Comparison of ENCODE assay signal across 17 cellular contexts in genomic region chr12:112087851-112088250, GRCh38. TPM values are rescaled to one million over a fixed set of nuclear protein-coding genes. Genes with fewer than 3 reads are reported as not detected.
DNase-seq lines count a peak whose midpoint lies in the region; ATAC-seq and TF ChIP-seq lines count a peak whose summit lies in the region.
"Had no signal": no experiment of that assay in that cellular context is flagged by ENCODE, and none has a peak within 500 bp of the region (broad histone marks: within the 10 kb centered on the region; RNA-seq: fewer than 3 reads in every experiment).

No MANE protein-coding gene starts in this region.

- no peak overlapping the region for H3K4me3 ChIP-seq in brain microvascular endothelial cell (ENCODE audit: low read depth, low read length)
- H3K4me3 ChIP-seq: SJCRH30 had no signal

- no peak overlapping the region for H2BK120ac ChIP-seq in H9 (ENCODE audit: low read depth, low read length, poor library complexity, severe bottlenecking)

- H3K23me2 ChIP-seq in H9 (ENCODE audit: insufficient read length, low read depth, low read length, poor library complexity, severe bottlenecking): no peaks in the 10 kb centered on the region

- peaks cover 4% of the 10 kb centered on the region for H3K36me3 Mint-ChIP-seq in activated naive CD8-positive, alpha-beta T cell
- H3K36me3 Mint-ChIP-seq in activated naive CD8-positive, alpha-beta T cell treated with anti-CD3 and anti-CD28 coated beads, Interleukin-2, amount 50 U/mL, for 24 hours (ENCODE audit: low read depth): peaks cover 50% of the 10 kb centered on the region
- H3K36me3 Mint-ChIP-seq in H9 (ENCODE audit: insufficient read depth in 1 of 3, low read depth in 3 of 3): peaks cover 34 to 69% (median 43%) of the 10 kb centered on the region in 3 experiments; a peak in 6 of 7 replicates
- H3K36me3 Mint-ChIP-seq in activated T-helper 2 cell treated with anti-CD3 and anti-CD28 coated beads, Interferon-gamma antibody, Interleukin-2, Interleukin-4, amounts not matched to agents 10 μg/mL and 5 μg/mL and 100 μg/mL, durations not matched to agents 14 hours and 24 hours and 36 hours (ENCODE audit: low read depth): peaks cover 69% of the 10 kb centered on the region
- H3K36me3 Mint-ChIP-seq in nephron progenitor cell (ENCODE audit: low read depth): peaks cover 62% of the 10 kb centered on the region

- H3K18ac ChIP-seq in H9 (ENCODE audit: insufficient read length, low read depth, low read length): no peak overlapping the region

- H3K27me3 ChIP-seq in H9 (ENCODE audit: insufficient read depth, low read length) (no peaks in the 10 kb centered on the region), brain microvascular endothelial cell (replicated peaks) (no peaks in the 10 kb centered on the region)
- H3K27me3 ChIP-seq: SJCRH30 had no signal

- H2AFZ ChIP-seq in H9 (ENCODE audit: low read length): no peak overlapping the region

- H3K9me3 ChIP-seq in H9 (ENCODE audit: control insufficient read depth, low read depth, low read length): no peaks in the 10 kb centered on the region
- H3K9me3 ChIP-seq: SJCRH30 had no signal

- H3K4me2 ChIP-seq in H9 (ENCODE audit: insufficient read depth, insufficient read length, low read length): no peak overlapping the region

- H3K4me3 Mint-ChIP-seq in activated naive CD8-positive, alpha-beta T cell: no peak overlapping the region
- no peak overlapping the region for H3K4me3 Mint-ChIP-seq in activated naive CD8-positive, alpha-beta T cell treated with anti-CD3 and anti-CD28 coated beads, Interleukin-2, amount 50 U/mL, for 24 hours
- no peak overlapping the region for H3K4me3 Mint-ChIP-seq in H9
- H3K4me3 Mint-ChIP-seq in activated T-helper 2 cell treated with anti-CD3 and anti-CD28 coated beads, Interferon-gamma antibody, Interleukin-2, Interleukin-4, amounts not matched to agents 10 μg/mL and 5 μg/mL and 100 μg/mL, durations not matched to agents 14 hours and 24 hours and 36 hours (ENCODE audit: low read depth): no peak overlapping the region
- no peak overlapping the region for H3K4me3 Mint-ChIP-seq in nephron progenitor cell

- intact Hi-C loops in activated T-helper 2 cell treated with anti-CD3 and anti-CD28 coated beads, Interferon-gamma antibody, Interleukin-2, Interleukin-4, amounts not matched to agents 10 μg/mL and 5 μg/mL and 100 μg/mL, durations not matched to agents 14 hours and 24 hours and 36 hours (cut with micrococcal nuclease): no loop called here

- no peak overlapping the region for H4K91ac ChIP-seq in H9 (ENCODE audit: insufficient read length, low read depth, low read length)

- no peak overlapping the region for H3T11ph ChIP-seq in H9 (ENCODE audit: low read length)

- H3K14ac ChIP-seq in H9 (ENCODE audit: insufficient read depth, low read length): no peak overlapping the region

- DNase-seq in activated naive CD8-positive, alpha-beta T cell treated with anti-CD3 and anti-CD28 coated beads, Interleukin-2, amount 50 U/mL, for 24 hours: no peak
- DNase-seq in H9: no peak
- no peak for DNase-seq in activated T-helper 2 cell treated with anti-CD3 and anti-CD28 coated beads, Interferon-gamma antibody, Interleukin-2, Interleukin-4, amounts not matched to agents 10 μg/mL and 5 μg/mL and 100 μg/mL, durations not matched to agents 14 hours and 24 hours and 36 hours (ENCODE audit: low spot score)
- DNase-seq in nephron progenitor cell: no peak
- no peak for DNase-seq in NCI-H345 (lab: John Stamatoyannopoulos, UW)
- no peak for DNase-seq in brain microvascular endothelial cell
- DNase-seq: AML-193, DMS79 treated with DMSO at 0.1 percent for 48 hours, GOT3, NCI-H1105 treated with DMSO at 0.1 percent for 48 hours, NCI-H187 treated with DMSO at 0.1 percent for 48 hours, NCI-H2171, NCI-H82, RPMI8226, SJCRH30 had no signal

- H4K5ac ChIP-seq in H9 (ENCODE audit: insufficient read length, low read depth, low read length): no peak overlapping the region

- no peak overlapping the region for H3K4ac ChIP-seq in H9 (ENCODE audit: low read depth, low read length)

- H3K27ac Mint-ChIP-seq in activated naive CD8-positive, alpha-beta T cell: peak overlapping the region; percentile 78
- H3K27ac Mint-ChIP-seq in activated naive CD8-positive, alpha-beta T cell treated with anti-CD3 and anti-CD28 coated beads, Interleukin-2, amount 50 U/mL, for 24 hours: no peak overlapping the region
- H3K27ac Mint-ChIP-seq in H9 (peak overlapping the region in 2 of 3 experiments; percentile 4 to 65; a peak in 2 of 7 replicates), nephron progenitor cell (peak overlapping the region; percentile 72)
- H3K27ac Mint-ChIP-seq in activated T-helper 2 cell treated with anti-CD3 and anti-CD28 coated beads, Interferon-gamma antibody, Interleukin-2, Interleukin-4, amounts not matched to agents 10 μg/mL and 5 μg/mL and 100 μg/mL, durations not matched to agents 14 hours and 24 hours and 36 hours: peak overlapping the region; percentile 3

- H2BK15ac ChIP-seq in H9 (ENCODE audit: low read depth, low read length): no peak overlapping the region

- no peak overlapping the region for H3K56ac ChIP-seq in H9 (ENCODE audit: insufficient read length, low read depth, low read length)

- no peak overlapping the region for H3K9ac ChIP-seq in H9 (ENCODE audit: extremely low read depth, insufficient read length, low read length)

- TF ChIP-seq CTCF in H9 (conservative IDR thresholded peaks at IDR 0.05) (no peak), nephron progenitor cell (IDR thresholded peaks at IDR 0.05) (no peak), brain microvascular endothelial cell (IDR thresholded peaks at IDR 0.05; ENCODE audit: low read depth, low read length, missing control alignments) (no peak)

- peaks cover 29% of the 10 kb centered on the region for H3K36me3 ChIP-seq in brain microvascular endothelial cell (replicated peaks)

- H3K27ac ChIP-seq in H9 (ENCODE audit: insufficient read length, low read depth, low read length) (peak overlapping the region; percentile 36), brain microvascular endothelial cell (no peak overlapping the region)
- H3K27ac ChIP-seq: SJCRH30 had no signal

- H3K79me1 ChIP-seq in H9 (ENCODE audit: insufficient read depth, low read depth, low read length, poor library complexity, severe bottlenecking): peaks cover 3% of the 10 kb centered on the region

- WGBS in H9 (ENCODE audit: extremely low coverage, insufficient read length, low lambda C conversion rate): no CpG with 5 or more reads among the region's 1 CpG

- in situ Hi-C loops in brain microvascular endothelial cell (cut with HindIII; ENCODE audit: low pct_ligation_motif_present, low sequenced_read_pairs): no loop called here

- H4K20me1 ChIP-seq in H9 (ENCODE audit: control insufficient read depth, insufficient read depth, insufficient read length): no peaks in the 10 kb centered on the region

- no peak overlapping the region for H2AK5ac ChIP-seq in H9 (ENCODE audit: insufficient read length, low read length)

- H3K23ac ChIP-seq in H9 (ENCODE audit: insufficient read length, low read depth, low read length): no peak overlapping the region

- no peaks in the 10 kb centered on the region for H3K27me3 Mint-ChIP-seq in activated naive CD8-positive, alpha-beta T cell
- H3K27me3 Mint-ChIP-seq in activated naive CD8-positive, alpha-beta T cell treated with anti-CD3 and anti-CD28 coated beads, Interleukin-2, amount 50 U/mL, for 24 hours: no peaks in the 10 kb centered on the region
- no peaks in the 10 kb centered on the region for H3K27me3 Mint-ChIP-seq in H9 (ENCODE audit: low read depth)
- no peaks in the 10 kb centered on the region for H3K27me3 Mint-ChIP-seq in activated T-helper 2 cell treated with anti-CD3 and anti-CD28 coated beads, Interferon-gamma antibody, Interleukin-2, Interleukin-4, amounts not matched to agents 10 μg/mL and 5 μg/mL and 100 μg/mL, durations not matched to agents 14 hours and 24 hours and 36 hours (ENCODE audit: low read depth)
- peaks cover 2% of the 10 kb centered on the region for H3K27me3 Mint-ChIP-seq in nephron progenitor cell (ENCODE audit: low read depth, poor library complexity)

- H2BK12ac ChIP-seq in H9 (ENCODE audit: insufficient read length, low read depth, low read length): no peak overlapping the region

- no peaks in the 10 kb centered on the region for H3K4me1 ChIP-seq in H9 (ENCODE audit: insufficient read depth, low read length)
- H3K4me1 ChIP-seq: SJCRH30 had no signal

- ATAC-seq in activated naive CD8-positive, alpha-beta T cell treated with anti-CD3 and anti-CD28 coated beads, Interleukin-2, amount 50 U/mL, for 24 hours: no peak
- no peak for ATAC-seq in HG03175 (IDR thresholded peaks at IDR 0.05; ENCODE audit: unreplicated experiment)

- no peaks in the 10 kb centered on the region; the same call in 1 of the 2 replicates for H3K79me2 ChIP-seq in H9 (ENCODE audit: insufficient read depth, low read length)

- H3K4me1 Mint-ChIP-seq in activated naive CD8-positive, alpha-beta T cell (ENCODE audit: low read depth): peaks cover 27% of the 10 kb centered on the region
- H3K4me1 Mint-ChIP-seq in activated naive CD8-positive, alpha-beta T cell treated with anti-CD3 and anti-CD28 coated beads, Interleukin-2, amount 50 U/mL, for 24 hours: peaks cover 20% of the 10 kb centered on the region
- H3K4me1 Mint-ChIP-seq in H9 (peaks cover 9 to 14% of the 10 kb centered on the region in 2 experiments), nephron progenitor cell (peaks cover 12% of the 10 kb centered on the region)
- peaks cover 21% of the 10 kb centered on the region for H3K4me1 Mint-ChIP-seq in activated T-helper 2 cell treated with anti-CD3 and anti-CD28 coated beads, Interferon-gamma antibody, Interleukin-2, Interleukin-4, amounts not matched to agents 10 μg/mL and 5 μg/mL and 100 μg/mL, durations not matched to agents 14 hours and 24 hours and 36 hours (ENCODE audit: low read depth)

- H2BK5ac ChIP-seq in H9 (ENCODE audit: insufficient read length, low read length): no peak overlapping the region

- no peak overlapping the region for H2BK20ac ChIP-seq in H9 (ENCODE audit: low read depth, low read length, poor library complexity, severe bottlenecking)

- no peak overlapping the region for H4K8ac ChIP-seq in H9 (replicated peaks; ENCODE audit: insufficient read length, low read depth, low read length)

- H3K9me3 Mint-ChIP-seq in activated naive CD8-positive, alpha-beta T cell (ENCODE audit: low read depth): no peaks in the 10 kb centered on the region
- no peaks in the 10 kb centered on the region for H3K9me3 Mint-ChIP-seq in activated naive CD8-positive, alpha-beta T cell treated with anti-CD3 and anti-CD28 coated beads, Interleukin-2, amount 50 U/mL, for 24 hours
- H3K9me3 Mint-ChIP-seq in H9 (no peaks in the 10 kb centered on the region), nephron progenitor cell (no peaks in the 10 kb centered on the region)
- no peaks in the 10 kb centered on the region for H3K9me3 Mint-ChIP-seq in activated T-helper 2 cell treated with anti-CD3 and anti-CD28 coated beads, Interferon-gamma antibody, Interleukin-2, Interleukin-4, amounts not matched to agents 10 μg/mL and 5 μg/mL and 100 μg/mL, durations not matched to agents 14 hours and 24 hours and 36 hours

RNA-seq across cellular contexts. Expression of gene NAA25, which starts 20.7 kb away (rescaled TPM):
- 54.3 and 57.1 TPM in 2 replicates for total RNA-seq in H9 (2021)
- total RNA-seq in activated T-helper 2 cell treated with anti-CD3 and anti-CD28 coated beads, Interferon-gamma antibody, Interleukin-2, Interleukin-4, amounts not matched to agents 10 μg/mL and 5 μg/mL and 100 μg/mL, durations not matched to agents 14 hours and 24 hours and 36 hours: 43.3 and 48.7 TPM in 2 replicates

RNA-seq across cellular contexts. Expression of gene TRAFD1, which starts 37.5 kb away (rescaled TPM):
- total RNA-seq in H9 (2021): 32.0 and 32.9 TPM in 2 replicates
- 34.7 and 37.5 TPM in 2 replicates for total RNA-seq in activated T-helper 2 cell treated with anti-CD3 and anti-CD28 coated beads, Interferon-gamma antibody, Interleukin-2, Interleukin-4, amounts not matched to agents 10 μg/mL and 5 μg/mL and 100 μg/mL, durations not matched to agents 14 hours and 24 hours and 36 hours
